In the genomic region with DNA sequence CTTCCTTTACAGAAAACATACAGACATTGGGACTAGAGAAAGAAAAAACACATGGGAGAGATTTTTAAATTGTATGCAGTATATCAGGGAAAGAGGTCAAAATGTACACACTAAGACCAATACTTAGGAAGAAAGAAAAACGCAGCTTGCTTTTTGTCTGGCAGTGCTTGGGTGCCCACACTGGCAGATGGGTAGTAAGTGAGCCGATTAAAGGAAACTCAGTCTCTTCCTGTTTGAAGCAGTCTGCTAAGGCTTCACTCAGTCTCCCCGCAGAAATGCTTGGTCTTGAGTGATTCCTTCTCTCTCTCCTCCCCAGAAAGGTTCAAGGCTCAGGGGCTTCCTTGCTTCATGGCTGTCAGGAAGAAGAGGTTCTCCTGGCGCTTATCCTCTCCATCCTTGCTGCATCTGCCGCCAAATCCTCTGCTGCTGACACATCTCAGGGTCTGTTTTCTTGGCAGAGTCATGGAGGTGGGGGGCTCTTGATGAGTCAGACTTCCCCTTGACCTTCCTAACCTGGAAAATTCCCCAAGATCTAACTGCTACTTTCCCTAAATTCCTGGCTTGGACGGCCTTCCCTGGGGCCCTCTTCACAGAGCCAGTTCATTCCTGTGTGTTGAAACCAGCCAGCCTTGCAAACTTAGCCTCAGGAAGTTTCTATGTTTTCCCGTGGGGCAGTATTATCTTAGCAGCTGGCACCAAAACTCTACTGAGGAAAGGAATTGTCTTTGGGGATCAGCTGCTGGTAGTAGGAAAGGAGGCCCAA, we compare ENCODE assay signal across 8 cellular contexts. TPM values are rescaled to one million over a fixed set of nuclear protein-coding genes. Genes with fewer than 3 reads are reported as not detected.
DNase-seq lines count a peak whose midpoint lies in the region; ATAC-seq, FAIRE-seq and TF ChIP-seq lines count a peak whose summit lies in the region.

No MANE protein-coding gene starts in this region.

- peaks cover 2% of the 10 kb centered on the region for H3K36me3 Mint-ChIP-seq in activated CD4-positive, alpha-beta T cell treated with anti-CD3 and anti-CD28 coated beads for 36 hours (ENCODE audit: low read depth)
- H3K36me3 Mint-ChIP-seq in stimulated activated effector memory CD8-positive, alpha-beta T cell treated with anti-CD3 and anti-CD28 coated beads, Interleukin-12 subunit alpha, Interleukin-12 subunit beta, amount 100 ng/mL, for 72 hours = peaks cover 10% of the 10 kb centered on the region

- H3K4me3 ChIP-seq in Peyer's patch (no peak overlapping the region), endothelial cell of umbilical vein (replicated peaks in 1 of 3; ENCODE audit: insufficient read depth in 1 of 3, low read depth in 1 of 3, low read length in 3 of 3) (no peak overlapping the region)

- POLR2A ChIA-PET in activated CD4-positive, alpha-beta T cell treated with anti-CD3 and anti-CD28 coated beads for 36 hours (lab: Charles Lee) = no interaction called here
- POLR2A ChIA-PET in endothelial cell of umbilical vein (lab: Charles Lee) = no interaction called here

- no peaks in the 10 kb centered on the region for H3K9me3 Mint-ChIP-seq in activated CD4-positive, alpha-beta T cell treated with anti-CD3 and anti-CD28 coated beads for 36 hours (ENCODE audit: low read depth)
- H3K9me3 Mint-ChIP-seq in stimulated activated effector memory CD8-positive, alpha-beta T cell treated with anti-CD3 and anti-CD28 coated beads, Interleukin-12 subunit alpha, Interleukin-12 subunit beta, amount 100 ng/mL, for 72 hours = no peaks in the 10 kb centered on the region

- H3K27me3 Mint-ChIP-seq in activated CD4-positive, alpha-beta T cell treated with anti-CD3 and anti-CD28 coated beads for 36 hours = no peaks in the 10 kb centered on the region

- peak overlapping the region; percentile 2 for H3K4me2 ChIP-seq in endothelial cell of umbilical vein (ENCODE audit: insufficient read depth, low read length)

- H3K4me3 Mint-ChIP-seq in activated CD4-positive, alpha-beta T cell treated with anti-CD3 and anti-CD28 coated beads for 36 hours = peak overlapping the region; percentile 13
- H3K4me3 Mint-ChIP-seq in stimulated activated effector memory CD8-positive, alpha-beta T cell treated with anti-CD3 and anti-CD28 coated beads, Interleukin-12 subunit alpha, Interleukin-12 subunit beta, amount 100 ng/mL, for 72 hours = peak overlapping the region; percentile 9

- H3K27me3 ChIP-seq in Peyer's patch = no peaks in the 10 kb centered on the region
- no peaks in the 10 kb centered on the region for H3K27me3 ChIP-seq in endothelial cell of umbilical vein (ENCODE audit: control insufficient read depth in 2 of 2, insufficient read depth in 2 of 2, low read length in 2 of 2)

- TF ChIP-seq POLR2A in Peyer's patch (IDR thresholded peaks at IDR 0.05) (no peak), endothelial cell of umbilical vein (IDR thresholded peaks at IDR 0.05; ENCODE audit: low read depth, low read length) (no peak)

- H2AFZ ChIP-seq in endothelial cell of umbilical vein (ENCODE audit: low read depth, low read length) = peak overlapping the region; percentile 59

- DNase-seq in activated CD4-positive, alpha-beta T cell treated with anti-CD3 and anti-CD28 coated beads for 36 hours = peak; percentile 39
- no peak for DNase-seq in activated CD4-positive, alpha-beta T cell treated with anti-CD3 and anti-CD28 coated beads, Interleukin-2, amount 50 U/mL, for 4 hours
- peak in 2 of 3 donors; percentile 47 to 59 for DNase-seq in Peyer's patch
- peak; percentile 36 for DNase-seq in endothelial cell of umbilical vein (ENCODE audit: low read depth, low spot score)
- DNase-seq in stimulated activated effector memory CD8-positive, alpha-beta T cell treated with anti-CD3 and anti-CD28 coated beads, Interleukin-12 subunit alpha, Interleukin-12 subunit beta, amount 100 ng/mL, for 72 hours (ENCODE audit: low spot score in 2 of 2) = no peak
- no peak for DNase-seq in NCI-H510A treated with DMSO at 0.1 percent for 48 hours (lab: John Stamatoyannopoulos, UW)
- no peak for DNase-seq in NK-92 treated with Interleukin-12 subunit alpha and Interleukin-12 subunit beta, amount 100 ng/mL, for 24 hours (lab: John Stamatoyannopoulos, UW)

- H4K20me1 ChIP-seq in endothelial cell of umbilical vein (replicated peaks; ENCODE audit: control insufficient read depth, extremely low read depth, insufficient read depth, low read length) = no peaks in the 10 kb centered on the region

- peaks cover 63% of the 10 kb centered on the region for H3K4me1 Mint-ChIP-seq in activated CD4-positive, alpha-beta T cell treated with anti-CD3 and anti-CD28 coated beads for 36 hours
- H3K4me1 Mint-ChIP-seq in stimulated activated effector memory CD8-positive, alpha-beta T cell treated with anti-CD3 and anti-CD28 coated beads, Interleukin-12 subunit alpha, Interleukin-12 subunit beta, amount 100 ng/mL, for 72 hours = peaks cover 58% of the 10 kb centered on the region

- H3K36me3 ChIP-seq in Peyer's patch (no peaks in the 10 kb centered on the region), endothelial cell of umbilical vein (ENCODE audit: control insufficient read depth in 2 of 2, extremely low read depth in 1 of 2, insufficient read depth in 2 of 2, low read length in 2 of 2) (no peaks in the 10 kb centered on the region)

- H3K9me3 ChIP-seq in Peyer's patch (no peaks in the 10 kb centered on the region), endothelial cell of umbilical vein (replicated peaks; ENCODE audit: control insufficient read depth, insufficient read depth, low read length) (no peaks in the 10 kb centered on the region)

- no peak overlapping the region for H3K9ac ChIP-seq in endothelial cell of umbilical vein (replicated peaks; ENCODE audit: extremely low read depth, insufficient read depth, low read length)

- H3K27ac Mint-ChIP-seq in activated CD4-positive, alpha-beta T cell treated with anti-CD3 and anti-CD28 coated beads for 36 hours = peak overlapping the region; percentile 68
- H3K27ac Mint-ChIP-seq in stimulated activated effector memory CD8-positive, alpha-beta T cell treated with anti-CD3 and anti-CD28 coated beads, Interleukin-12 subunit alpha, Interleukin-12 subunit beta, amount 100 ng/mL, for 72 hours = peak overlapping the region; percentile 7

- H3K4me1 ChIP-seq in Peyer's patch (peaks cover 3 to 26% (median 13%) of the 10 kb centered on the region in 4 donors), endothelial cell of umbilical vein (ENCODE audit: control insufficient read depth, extremely low read depth, insufficient read depth, low read length) (peaks cover 21% of the 10 kb centered on the region)

- CTCF ChIA-PET in activated CD4-positive, alpha-beta T cell treated with anti-CD3 and anti-CD28 coated beads for 36 hours (lab: Charles Lee) = interaction anchor here (1.4 to 2.0 kb wide), 4 partner anchors 8 to 31 kb away, joined by 4 to 10 read pairs (median 7); no protein-coding TSS in a partner anchor
- CTCF ChIA-PET in endothelial cell of umbilical vein (lab: Charles Lee) = interaction anchor here (1.3 to 1.5 kb wide), 2 partner anchors 10 to 31 kb away, joined by 3 to 5 read pairs; no protein-coding TSS in a partner anchor

- intact Hi-C loops in activated CD4-positive, alpha-beta T cell treated with anti-CD3 and anti-CD28 coated beads for 36 hours (cut with DNase I, micrococcal nuclease) = loop anchor here in 1 of 2 experiments (5.0 kb wide), 1 partner anchor 42 kb away; no protein-coding TSS in a partner anchor
- intact Hi-C loops in endothelial cell of umbilical vein (cut with micrococcal nuclease) = no loop called here

- dilution Hi-C loops in endothelial cell of umbilical vein (cut with MboI; ENCODE audit: extremely low pct_ligation_motif_present, low sequenced_read_pairs) = no loop called here

- no peak for TF ChIP-seq CTCF in Peyer's patch (IDR thresholded peaks at IDR 0.05)
- TF ChIP-seq CTCF in endothelial cell of umbilical vein (IDR thresholded peaks at IDR 0.05; ENCODE audit: extremely low read depth in 1 of 2, insufficient read depth in 1 of 2, low read depth in 1 of 2, low read length in 2 of 2) = no peak

- no peaks in the 10 kb centered on the region for H3K79me2 ChIP-seq in endothelial cell of umbilical vein (ENCODE audit: control insufficient read depth, insufficient read depth, low read length)

- ATAC-seq in activated CD4-positive, alpha-beta T cell treated with anti-CD3 and anti-CD28 coated beads for 36 hours = peak; percentile 35
- ATAC-seq in stimulated activated effector memory CD8-positive, alpha-beta T cell treated with anti-CD3 and anti-CD28 coated beads, Interleukin-12 subunit alpha, Interleukin-12 subunit beta, amount 100 ng/mL, for 72 hours = no peak
- no peak for ATAC-seq in HG03457 (IDR thresholded peaks at IDR 0.05; ENCODE audit: unreplicated experiment)

- peak overlapping the region in 3 of 4 donors; percentile 4 to 76 (median 42) for H3K27ac ChIP-seq in Peyer's patch
- H3K27ac ChIP-seq in endothelial cell of umbilical vein (ENCODE audit: insufficient read depth, low read depth, low read length) = no peak overlapping the region

- FAIRE-seq in endothelial cell of umbilical vein (lab: Jason Lieb, UNC) = peak; percentile 47

- BruUV-seq in endothelial cell of umbilical vein (replicated peaks; lab: Mats Ljungman, UMichigan) = no TSS peak

- H3K9me1 ChIP-seq in endothelial cell of umbilical vein (replicated peaks; ENCODE audit: control insufficient read depth, extremely low read depth, insufficient read depth, low read length) = no peaks in the 10 kb centered on the region

RNA-seq across cellular contexts. Expression of a gene that starts 10.5 kb away (rescaled TPM):
- total RNA-seq in activated CD4-positive, alpha-beta T cell treated with anti-CD3 and anti-CD28 coated beads for 36 hours = 1,000 to 10,000 TPM; 2,345 to 2,742 TPM
- total RNA-seq in Peyer's patch = 1,000 to 10,000 TPM; 3,771 to 5,073 (median 4,495) TPM
- 4,007 and 4,015 TPM in 2 replicates for total RNA-seq in endothelial cell of umbilical vein
- polyA plus RNA-seq in endothelial cell of umbilical vein = 2,259 and 2,774 TPM in 2 replicates
- 4,510 and 5,534 TPM in 2 replicates for polyA plus RNA-seq in endothelial cell of umbilical vein (2011; cell fraction: cytosol; rRNA removed)
- polyA plus RNA-seq in endothelial cell of umbilical vein (2011; cell fraction: nucleus; rRNA removed) = 1,715 and 2,260 TPM in 2 replicates
- polyA plus RNA-seq in endothelial cell of umbilical vein (2012) = 7,506 and 8,473 TPM in 2 replicates
- 359 and 375 TPM in 2 replicates for polyA minus RNA-seq in endothelial cell of umbilical vein
- 486 TPM for polyA minus RNA-seq in endothelial cell of umbilical vein (2011; cell fraction: cytosol; rRNA and poly(A)+ RNA removed)
- 61.1 and 90.1 TPM in 2 replicates for polyA minus RNA-seq in endothelial cell of umbilical vein (2011; cell fraction: nucleus; rRNA and poly(A)+ RNA removed)

RNA-seq across cellular contexts. Expression of a gene that starts 14.1 kb away (rescaled TPM):
- total RNA-seq in activated CD4-positive, alpha-beta T cell treated with anti-CD3 and anti-CD28 coated beads for 36 hours = 10 to 100 TPM; 37.2 to 42.2 TPM
- total RNA-seq in Peyer's patch (10 to 100 TPM; 32.2 to 85.4 (median 55.0) TPM), endothelial cell of umbilical vein (0.99 and 1.8 TPM in 2 replicates)
- polyA plus RNA-seq in endothelial cell of umbilical vein = 0.45 and 1.0 TPM in 2 replicates
- 1.6 and 2.5 TPM in 2 replicates for polyA plus RNA-seq in endothelial cell of umbilical vein (2011; cell fraction: cytosol; rRNA removed)
- 1.1 and 1.3 TPM in 2 replicates for polyA plus RNA-seq in endothelial cell of umbilical vein (2011; cell fraction: nucleus; rRNA removed)
- 1.2 and 1.4 TPM in 2 replicates for polyA plus RNA-seq in endothelial cell of umbilical vein (2012)
- polyA minus RNA-seq in endothelial cell of umbilical vein = 3.0 TPM in 1 of 2 replicates, not detected in the other
- polyA minus RNA-seq in endothelial cell of umbilical vein (2011; cell fraction: cytosol; rRNA and poly(A)+ RNA removed) = 64.7 TPM
- 0.34 and 6.1 TPM in 2 replicates for polyA minus RNA-seq in endothelial cell of umbilical vein (2011; cell fraction: nucleus; rRNA and poly(A)+ RNA removed)

Comparison
In these comparisons a context has a peak if more than half of its experiments do, and no peak if none do; other contexts are left out.
1. DNase-seq: peak in activated CD4-positive, alpha-beta T cell treated with anti-CD3 and anti-CD28 coated beads for 36 hours (single experiment), Peyer's patch (2 of 3) and endothelial cell of umbilical vein (single experiment); none in activated CD4-positive, alpha-beta T cell treated with anti-CD3 and anti-CD28 coated beads, Interleukin-2, amount 50 U/mL, for 4 hours (0 of 2), stimulated activated effector memory CD8-positive, alpha-beta T cell treated with anti-CD3 and anti-CD28 coated beads, Interleukin-12 subunit alpha, Interleukin-12 subunit beta, amount 100 ng/mL, for 72 hours (0 of 2), NCI-H510A treated with DMSO at 0.1 percent for 48 hours (single experiment) and NK-92 treated with Interleukin-12 subunit alpha and Interleukin-12 subunit beta, amount 100 ng/mL, for 24 hours (single experiment).
2. RNA of a gene that starts 14.1 kb away (total RNA-seq): 32.2 to 85.4 TPM in Peyer's patch and 37.2 to 42.2 TPM in activated CD4-positive, alpha-beta T cell treated with anti-CD3 and anti-CD28 coated beads for 36 hours; 0.99 to 1.8 TPM in endothelial cell of umbilical vein; every median in the first group is over 10 times any median in the second.